Comparison of ENCODE assay signal across 8 cellular contexts in genomic region chr1:100034465-100034864, GRCh38.
DNase-seq lines count a peak whose midpoint lies in the region; ATAC-seq, FAIRE-seq and TF ChIP-seq lines count a peak whose summit lies in the region.

No MANE protein-coding gene starts in this region.

- TF ChIP-seq CTCF in A549 (IDR thresholded peaks at IDR 0.05) = peak; percentile 28
- TF ChIP-seq CTCF in GM10248 (IDR thresholded peaks at IDR 0.05; ENCODE audit: control extremely low read depth, extremely low read depth, low read depth, missing control alignments) = peak; percentile 33
- peak in 1 of 2 donors; percentile 17 for TF ChIP-seq CTCF in right atrium auricular region (IDR thresholded peaks at IDR 0.05)
- TF ChIP-seq CTCF in ovary (IDR thresholded peaks at IDR 0.05) = no peak

- H3K4me2 ChIP-seq in A549 = no peak overlapping the region

- peak; percentile 49 to 51; a peak in 4 of 5 replicates for TF ChIP-seq RAD21 in A549 (conservative IDR thresholded peaks at IDR 0.05 in 1 of 2, IDR thresholded peaks at IDR 0.05 in 1 of 2)

- TF ChIP-seq EP300 in A549 (IDR thresholded peaks at IDR 0.05) (no peak), ovary (IDR thresholded peaks at IDR 0.05) (no peak)

- CTCF ChIA-PET in A549 (lab: Yijun Ruan, JAX) (no interaction called here), GM10248 (lab: Yijun Ruan, JAX) (interaction anchor here (1.6 kb wide), 1 partner anchor 9 kb away, joined by 8 read pairs; no protein-coding TSS in a partner anchor)

- H3K27me3 ChIP-seq in right atrium auricular region = no peaks in the 10 kb centered on the region
- H3K27me3 ChIP-seq in ovary = no peaks in the 10 kb centered on the region

- H3K27ac ChIP-seq in A549 (no peak overlapping the region), right atrium auricular region (no peak overlapping the region), ovary (no peak overlapping the region)

- ATAC-seq in A549 = no peak

- no peaks in the 10 kb centered on the region for H3K9me3 ChIP-seq in A549
- no peaks in the 10 kb centered on the region for H3K9me3 ChIP-seq in right atrium auricular region
- H3K9me3 ChIP-seq in ovary = no peaks in the 10 kb centered on the region

- H3K4me3 ChIP-seq in A549 = no peak overlapping the region
- no peak overlapping the region for H3K4me3 ChIP-seq in right atrium auricular region
- no peak overlapping the region for H3K4me3 ChIP-seq in ovary

- H3K4me1 ChIP-seq in A549 (no peaks in the 10 kb centered on the region), right atrium auricular region (peaks cover 0 to 11% of the 10 kb centered on the region in 2 donors), ovary (ENCODE audit: insufficient read depth) (peaks cover 3% of the 10 kb centered on the region)

- FAIRE-seq in A549 (lab: Jason Lieb, UNC) = no peak

- H3K36me3 ChIP-seq in right atrium auricular region = no peaks in the 10 kb centered on the region
- no peaks in the 10 kb centered on the region for H3K36me3 ChIP-seq in ovary

- intact Hi-C loops in ovary (cut with DNase I) = no loop called here

- TF ChIP-seq POLR2A in A549 (IDR thresholded peaks at IDR 0.05; ENCODE audit: low read length) (no peak), erythroblast (IDR thresholded peaks at IDR 0.05; ENCODE audit: low read length) (no peak), ovary (IDR thresholded peaks at IDR 0.05) (no peak)

- DNase-seq in A549 (ENCODE audit: low read depth in 1 of 2, low spot score in 1 of 2) (peak; percentile 22 to 31), GM10248 (ENCODE audit: extremely low spot score) (peak; percentile 44), NCI-H82 (lab: John Stamatoyannopoulos, UW) (peak; percentile 61), erythroblast (lab: John Stamatoyannopoulos, UW) (peak; percentile 51 to 52), NCI-H187 treated with DMSO at 0.1 percent for 48 hours (lab: John Stamatoyannopoulos, UW) (no peak), right atrium auricular region (ENCODE audit: low spot score) (no peak), ovary (no peak)
- DNase-seq in stimulated activated CD4-positive, alpha-beta T cell treated with anti-CD3 and anti-CD28 coated beads, Interleukin-1b, Interleukin-23, amount 100 ng/mL, for 48 hours = no peak

- POLR2A ChIA-PET in A549 (lab: Yijun Ruan, JAX) = no interaction called here
- POLR2A ChIA-PET in GM10248 (lab: Yijun Ruan, JAX) = no interaction called here

TF ChIP-seq in A549, 52 proteins besides CTCF, POLR2A, EP300 and RAD21:
- peak; percentile 35; the same call in 1 of the 3 replicates for TF ChIP-seq SMC3 (IDR thresholded peaks at IDR 0.05)
- TF ChIP-seq HOXB5 (CRISPR knock-in tag; IDR thresholded peaks at IDR 0.05) = no peak

Comparison
In these comparisons a context has a peak if more than half of its experiments do, and no peak if none do; other contexts are left out.
1. DNase-seq: peak in A549 (2 of 2), GM10248 (single experiment), NCI-H82 (single experiment) and erythroblast (2 of 2); none in NCI-H187 treated with DMSO at 0.1 percent for 48 hours (single experiment), right atrium auricular region (single experiment), stimulated activated CD4-positive, alpha-beta T cell treated with anti-CD3 and anti-CD28 coated beads, Interleukin-1b, Interleukin-23, amount 100 ng/mL, for 48 hours (single experiment) and ovary (0 of 5).
2. CTCF ChIP-seq: peak in A549 (single experiment) and GM10248 (single experiment); none in ovary (0 of 3).